In the genomic region with DNA sequence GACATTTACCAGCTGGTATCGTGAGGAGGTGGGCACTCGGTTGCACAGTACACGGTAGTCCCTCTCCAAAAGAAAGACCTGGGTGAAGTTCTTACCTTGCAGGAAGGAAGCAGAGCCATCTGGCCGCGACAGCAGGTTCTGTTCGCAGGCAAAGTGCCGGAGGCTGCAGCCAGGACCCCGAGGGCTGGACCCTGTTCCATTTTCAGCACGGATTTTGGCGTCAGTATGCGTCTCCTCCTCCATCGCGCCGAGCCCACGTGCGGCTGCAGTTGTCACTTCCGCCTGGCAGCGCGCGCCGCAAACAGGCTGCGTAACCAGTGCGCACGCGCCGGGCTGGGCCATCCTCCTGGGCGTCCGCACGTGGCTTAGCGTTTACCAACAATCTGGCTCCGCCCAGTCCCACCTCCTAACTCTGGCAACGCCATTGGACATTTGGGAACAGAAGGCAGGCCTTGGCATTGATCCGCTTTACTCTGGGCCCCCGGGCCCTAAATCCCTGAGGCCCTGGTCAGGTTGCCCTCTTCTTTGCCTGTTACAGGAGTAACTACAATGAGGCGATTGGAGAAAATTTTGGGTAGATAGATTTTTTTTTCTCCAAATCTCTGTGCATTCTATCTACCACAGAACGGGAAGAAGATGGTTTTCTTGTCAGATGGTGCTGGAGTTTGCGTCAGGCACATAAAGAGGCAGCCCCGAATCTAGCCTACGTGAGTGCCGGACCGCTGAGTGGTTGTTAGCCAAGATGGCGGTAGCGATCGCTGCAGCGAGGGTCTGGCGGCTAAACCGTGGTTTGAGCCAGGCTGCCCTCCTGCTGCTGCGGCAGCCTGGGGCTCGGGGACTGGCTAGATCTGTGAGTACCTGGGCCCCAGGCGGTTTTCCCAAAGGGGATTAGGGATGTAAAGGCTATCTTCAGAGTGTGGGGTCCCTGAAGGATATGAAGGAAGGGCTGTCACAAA, we compare ENCODE assay signal across 8 cellular contexts. TPM values are rescaled to one million over a fixed set of nuclear protein-coding genes. Genes with fewer than 3 reads are reported as not detected.
DNase-seq lines count a peak whose midpoint lies in the region; ATAC-seq and TF ChIP-seq lines count a peak whose summit lies in the region.

A gene (plus strand): TSS at position 733 of the 956 bp plus-strand sequence. CDS start 10 bp downstream, at position 743.
A gene (minus strand): TSS at position 274 of the 956 bp plus-strand sequence. CDS start 31 bp downstream, at position 243.

- TF ChIP-seq CTCF in epithelial cell of proximal tubule (conservative IDR thresholded peaks at IDR 0.05; ENCODE audit: low read depth, low read length): no peak

- peak; percentile 80 for ATAC-seq in GM21717 (IDR thresholded peaks at IDR 0.05; ENCODE audit: unreplicated experiment)

- H3K4me1 Mint-ChIP-seq in activated T-cell treated with anti-CD3 and anti-CD28 coated beads, Interleukin-2, amount 50 U/mL, for 24 hours (ENCODE audit: low read depth): peaks cover 44% of the 10 kb centered on the region

- peak within 1 kb of the TSS; percentile 99 for H3K4me3 Mint-ChIP-seq in activated T-cell treated with anti-CD3 and anti-CD28 coated beads, Interleukin-2, amount 50 U/mL, for 24 hours

- no peaks in the 10 kb centered on the region for H3K9me3 Mint-ChIP-seq in activated T-cell treated with anti-CD3 and anti-CD28 coated beads, Interleukin-2, amount 50 U/mL, for 24 hours

- DNase-seq in DMS153 treated with DMSO at 0.1 percent for 48 hours (lab: John Stamatoyannopoulos, UW; ENCODE audit: unreplicated experiment) (peak; percentile 99), KBM-7 (peak; percentile 99), epithelial cell of proximal tubule (ENCODE audit: low read depth) (peak; percentile 98), mucosa of gallbladder (ENCODE audit: low spot score) (peak; percentile 100)
- peak; percentile 98 for DNase-seq in activated T-cell treated with anti-CD3 and anti-CD28 coated beads, Interleukin-2, amount 50 U/mL, for 24 hours
- DNase-seq in stimulated activated CD8-positive, alpha-beta memory T cell treated with anti-CD3 and anti-CD28 coated beads, Interleukin-4, amount 100 ng/mL, for 4 hours (ENCODE audit: low read depth in 2 of 2, low spot score in 1 of 2): peak; percentile 98 to 99

- peaks cover 48% of the 10 kb centered on the region for H3K36me3 Mint-ChIP-seq in activated T-cell treated with anti-CD3 and anti-CD28 coated beads, Interleukin-2, amount 50 U/mL, for 24 hours (ENCODE audit: low read depth)

- H3K27me3 Mint-ChIP-seq in activated T-cell treated with anti-CD3 and anti-CD28 coated beads, Interleukin-2, amount 50 U/mL, for 24 hours: no peaks in the 10 kb centered on the region

- peak within 1 kb of the TSS; percentile 100 for H3K27ac Mint-ChIP-seq in activated T-cell treated with anti-CD3 and anti-CD28 coated beads, Interleukin-2, amount 50 U/mL, for 24 hours

- in situ Hi-C loops in KBM-7 (cut with MboI; ENCODE audit: low pct_unique_long_range_greater_than_20kb, low sequenced_read_pairs): no loop called here

- peak within 1 kb of the TSS; percentile 99 for H3K4me3 ChIP-seq in epithelial cell of proximal tubule (ENCODE audit: low read depth, low read length)

TF ChIP-seq in PFSK-1, 5 proteins besides CTCF, POLR2A, EP300 and RAD21:
- TF ChIP-seq POLR2AphosphoS5 (IDR thresholded peaks at IDR 0.05; ENCODE audit: low read depth, low read length) (peak; percentile 49; the same call in 1 of the 2 replicates), SIN3A (IDR thresholded peaks at IDR 0.05; ENCODE audit: borderline replicate concordance, insufficient read depth, low read length) (peak; percentile 98), FOXP2 (optimal IDR thresholded peaks at IDR 0.05; ENCODE audit: borderline replicate concordance, extremely low read depth, extremely low read length, insufficient read depth) (peak; percentile 99), TAF1 (IDR thresholded peaks at IDR 0.05; ENCODE audit: borderline replicate concordance, insufficient read depth, low read length) (peak; percentile 83; the same call in 1 of the 2 replicates)
- TF ChIP-seq, protein P1, sequence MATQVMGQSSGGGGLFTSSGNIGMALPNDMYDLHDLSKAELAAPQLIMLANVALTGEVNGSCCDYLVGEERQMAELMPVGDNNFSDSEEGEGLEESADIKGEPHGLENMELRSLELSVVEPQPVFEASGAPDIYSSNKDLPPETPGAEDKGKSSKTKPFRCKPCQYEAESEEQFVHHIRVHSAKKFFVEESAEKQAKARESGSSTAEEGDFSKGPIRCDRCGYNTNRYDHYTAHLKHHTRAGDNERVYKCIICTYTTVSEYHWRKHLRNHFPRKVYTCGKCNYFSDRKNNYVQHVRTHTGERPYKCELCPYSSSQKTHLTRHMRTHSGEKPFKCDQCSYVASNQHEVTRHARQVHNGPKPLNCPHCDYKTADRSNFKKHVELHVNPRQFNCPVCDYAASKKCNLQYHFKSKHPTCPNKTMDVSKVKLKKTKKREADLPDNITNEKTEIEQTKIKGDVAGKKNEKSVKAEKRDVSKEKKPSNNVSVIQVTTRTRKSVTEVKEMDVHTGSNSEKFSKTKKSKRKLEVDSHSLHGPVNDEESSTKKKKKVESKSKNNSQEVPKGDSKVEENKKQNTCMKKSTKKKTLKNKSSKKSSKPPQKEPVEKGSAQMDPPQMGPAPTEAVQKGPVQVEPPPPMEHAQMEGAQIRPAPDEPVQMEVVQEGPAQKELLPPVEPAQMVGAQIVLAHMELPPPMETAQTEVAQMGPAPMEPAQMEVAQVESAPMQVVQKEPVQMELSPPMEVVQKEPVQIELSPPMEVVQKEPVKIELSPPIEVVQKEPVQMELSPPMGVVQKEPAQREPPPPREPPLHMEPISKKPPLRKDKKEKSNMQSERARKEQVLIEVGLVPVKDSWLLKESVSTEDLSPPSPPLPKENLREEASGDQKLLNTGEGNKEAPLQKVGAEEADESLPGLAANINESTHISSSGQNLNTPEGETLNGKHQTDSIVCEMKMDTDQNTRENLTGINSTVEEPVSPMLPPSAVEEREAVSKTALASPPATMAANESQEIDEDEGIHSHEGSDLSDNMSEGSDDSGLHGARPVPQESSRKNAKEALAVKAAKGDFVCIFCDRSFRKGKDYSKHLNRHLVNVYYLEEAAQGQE (IDR thresholded peaks at IDR 0.05; ENCODE audit: insufficient read depth in 1 of 2, low read depth in 2 of 2, low read length in 2 of 2): peak; percentile 14 to 40; a peak in 1 of 4 replicates

RNA-seq across cellular contexts. Expression of the first gene that starts in this region (rescaled TPM):
- 123 TPM for polyA plus RNA-seq in PFSK-1 (2012; ENCODE audit: insufficient read length, low read depth)
- 24.0 and 35.7 TPM in 2 replicates for total RNA-seq in epithelial cell of proximal tubule
- 26.4 TPM for total RNA-seq in mucosa of gallbladder

RNA-seq across cellular contexts. Expression of the second gene that starts in this region (rescaled TPM):
- 133 TPM for polyA plus RNA-seq in PFSK-1 (2012; ENCODE audit: insufficient read length, low read depth)
- 23.7 and 43.8 TPM in 2 replicates for total RNA-seq in epithelial cell of proximal tubule
- 12.3 TPM for total RNA-seq in mucosa of gallbladder

Comparison
In these comparisons a context has a peak if more than half of its experiments do, and no peak if none do; other contexts are left out.
1. Peak in every context shown above with its lines: DNase-seq, ATAC-seq and H3K4me3 ChIP-seq.